19 cellular contexts compared by ENCODE assay signal in the genomic region with DNA sequence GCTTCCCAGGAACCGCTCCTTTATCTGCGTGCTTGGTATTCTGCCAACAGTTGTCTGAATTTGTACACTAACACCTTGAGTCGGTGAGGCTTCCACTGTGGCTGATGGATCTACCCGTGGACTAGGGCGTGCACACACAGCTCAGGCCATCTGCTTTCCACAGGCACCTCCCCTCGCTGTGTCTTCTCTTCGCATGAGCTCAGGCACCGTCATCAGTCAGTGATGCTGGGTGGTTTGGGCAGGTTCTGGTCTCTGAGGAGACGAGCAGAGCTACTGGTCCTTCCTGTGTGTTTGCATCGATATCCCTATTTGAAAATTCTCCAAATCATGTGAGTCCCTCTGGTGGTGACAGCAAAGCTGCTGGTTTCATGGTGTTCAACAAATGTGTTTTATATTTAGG. TPM values are rescaled to one million over a fixed set of nuclear protein-coding genes. Genes with fewer than 3 reads are reported as not detected.
DNase-seq lines count a peak whose midpoint lies in the region; ATAC-seq and TF ChIP-seq lines count a peak whose summit lies in the region.
"Not testable (repeated sequence)": the region's sequence is repeated elsewhere in the genome, so short reads cannot be mapped to it uniquely, and the experiment has no call there.
"Had no signal": no experiment of that assay in that cellular context is flagged by ENCODE, and none has a peak within 500 bp of the region (broad histone marks: within the 10 kb centered on the region; RNA-seq: fewer than 3 reads in every experiment).

No MANE protein-coding gene starts in this region.

- not testable (repeated sequence) for H3K4me1 Mint-ChIP-seq in chondrocyte (ENCODE audit: low read depth)

- not testable (repeated sequence) for H2AK5ac ChIP-seq in mesenchymal stem cell (ENCODE audit: low read length, severe bottlenecking)

- not testable (repeated sequence) for H3K14ac ChIP-seq in mesenchymal stem cell (ENCODE audit: low read length in 2 of 2)

- not testable (repeated sequence) for H3K4ac ChIP-seq in mesenchymal stem cell (ENCODE audit: low read depth in 1 of 2, low read length in 2 of 2)

- not testable (repeated sequence) for H3K4me3 Mint-ChIP-seq in chondrocyte (ENCODE audit: unreplicated experiment)

- H3K27me3 ChIP-seq in BLaER1 = peaks cover 27% of the 10 kb centered on the region
- not testable (repeated sequence) for H3K27me3 ChIP-seq in foreskin keratinocyte; mesenchymal stem cell (ENCODE audit: control insufficient read depth in 1 of 2, insufficient read depth in 1 of 2, low read length in 2 of 2)

- TF ChIP-seq CTCF in chondrocyte (IDR thresholded peaks at IDR 0.05) = peak; percentile 21
- TF ChIP-seq CTCF in foreskin keratinocyte (conservative IDR thresholded peaks at IDR 0.05) = peak; percentile 34

- not testable (repeated sequence) for H3K9me3 Mint-ChIP-seq in chondrocyte (ENCODE audit: low read depth)

- H3K27ac Mint-ChIP-seq in chondrocyte (ENCODE audit: unreplicated experiment) = not testable (repeated sequence)

- not testable (repeated sequence) for H2BK120ac ChIP-seq in mesenchymal stem cell (ENCODE audit: low read depth, low read length)

- H2BK15ac ChIP-seq in mesenchymal stem cell (ENCODE audit: low read depth, poor library complexity, severe bottlenecking) = not testable (repeated sequence)

- H3K4me2 ChIP-seq in BLaER1 = peak overlapping the region; percentile 22; the same call in 1 of the 2 replicates
- not testable (repeated sequence) for H3K4me2 ChIP-seq in mesenchymal stem cell (ENCODE audit: low read length, poor library complexity, severe bottlenecking)

- not testable (repeated sequence) for H3K36me3 ChIP-seq in BLaER1; mesenchymal stem cell (ENCODE audit: control insufficient read depth in 1 of 2, insufficient read depth in 2 of 2, low read depth in 1 of 2, low read length in 2 of 2)

- H3K9ac ChIP-seq in BLaER1; mesenchymal stem cell (ENCODE audit: low read length): not testable (repeated sequence)

- H2AFZ ChIP-seq in mesenchymal stem cell (ENCODE audit: low read depth, low read length) = not testable (repeated sequence)

- H2BK12ac ChIP-seq in mesenchymal stem cell (ENCODE audit: low read length in 2 of 2) = not testable (repeated sequence)

- H3K18ac ChIP-seq in mesenchymal stem cell (ENCODE audit: low read depth in 1 of 2, low read length in 2 of 2) = not testable (repeated sequence)

- H4K91ac ChIP-seq in mesenchymal stem cell (ENCODE audit: low read length) = not testable (repeated sequence)

- H3K23ac ChIP-seq in mesenchymal stem cell (ENCODE audit: low read length in 2 of 2) = not testable (repeated sequence)

- not testable (repeated sequence) for H3K27me3 Mint-ChIP-seq in chondrocyte (ENCODE audit: low read depth)

- H3K79me1 ChIP-seq in mesenchymal stem cell (replicated peaks; ENCODE audit: low read length, poor library complexity, severe bottlenecking) = not testable (repeated sequence)

- ATAC-seq in foreskin keratinocyte = peak; percentile 20

- WGBS in mesenchymal stem cell = 93% methylated on average over 9 of the region's 10 CpGs

- peaks cover 16% of the 10 kb centered on the region for H3K4me1 ChIP-seq in BLaER1
- not testable (repeated sequence) for H3K4me1 ChIP-seq in foreskin keratinocyte; mesenchymal stem cell (ENCODE audit: control insufficient read depth, insufficient read depth, low read depth, low read length)

- not testable (repeated sequence) for H4K20me1 ChIP-seq in BLaER1

- H4K8ac ChIP-seq in mesenchymal stem cell (ENCODE audit: low read length) = not testable (repeated sequence)

- not testable (repeated sequence) for H3K36me3 Mint-ChIP-seq in chondrocyte (ENCODE audit: low read depth)

- not testable (repeated sequence) for H3K4me3 ChIP-seq in BLaER1; mesenchymal stem cell (ENCODE audit: insufficient read depth in 1 of 2, low read depth in 1 of 2, low read length in 2 of 2)

- H3K27ac ChIP-seq in BLaER1; foreskin keratinocyte; mesenchymal stem cell (ENCODE audit: low read length, poor library complexity, severe bottlenecking): not testable (repeated sequence)

- DNase-seq in ELR (ENCODE audit: low read depth) = peak; percentile 15
- DNase-seq in M059J (ENCODE audit: low read depth) = peak; percentile 5
- DNase-seq in NCI-H2171 (lab: John Stamatoyannopoulos, UW) = peak; percentile 36
- peak; percentile 42 for DNase-seq in SW480 (ENCODE audit: low spot score)
- DNase-seq in chondrocyte (ENCODE audit: low spot score) = not testable (repeated sequence)
- peak; percentile 24 to 43 for DNase-seq in foreskin keratinocyte
- DNase-seq in mesenchymal stem cell = peak; percentile 2

- H2BK5ac ChIP-seq in mesenchymal stem cell (ENCODE audit: low read depth, low read length, poor library complexity, severe bottlenecking) = not testable (repeated sequence)

- not testable (repeated sequence) for H3K9me3 ChIP-seq in BLaER1; mesenchymal stem cell (ENCODE audit: control insufficient read depth, low read length)

RNA-seq across cellular contexts. Expression of a gene that starts 48.1 kb away (rescaled TPM):
- total RNA-seq in M059J (2014; rRNA removed; shearing (Covaris generic)) = not detected in 2 replicates
- total RNA-seq in chondrocyte = not detected in 3 replicates
- not detected in 2 replicates for total RNA-seq in foreskin keratinocyte
- not detected in 2 replicates for polyA plus RNA-seq in foreskin keratinocyte
- polyA plus RNA-seq in mesenchymal stem cell (2013, experiment 1 of 2) = not detected
- not detected for polyA plus RNA-seq in mesenchymal stem cell (2013, experiment 2 of 2)
- total RNA-seq: activated CD8-positive, alpha-beta T cell treated with anti-CD3 and anti-CD28 coated beads for 36 hours; aorta; glomerular endothelial cell; kidney epithelial cell; lung microvascular endothelial cell; NCI-H460; posterior vena cava; sigmoid colon; SJSA1; thyroid gland had no signal
- polyA plus RNA-seq: aorta, CD14-positive monocyte, sigmoid colon had no signal
